ENCODE assay signal across 29 cellular contexts in the genomic region with DNA sequence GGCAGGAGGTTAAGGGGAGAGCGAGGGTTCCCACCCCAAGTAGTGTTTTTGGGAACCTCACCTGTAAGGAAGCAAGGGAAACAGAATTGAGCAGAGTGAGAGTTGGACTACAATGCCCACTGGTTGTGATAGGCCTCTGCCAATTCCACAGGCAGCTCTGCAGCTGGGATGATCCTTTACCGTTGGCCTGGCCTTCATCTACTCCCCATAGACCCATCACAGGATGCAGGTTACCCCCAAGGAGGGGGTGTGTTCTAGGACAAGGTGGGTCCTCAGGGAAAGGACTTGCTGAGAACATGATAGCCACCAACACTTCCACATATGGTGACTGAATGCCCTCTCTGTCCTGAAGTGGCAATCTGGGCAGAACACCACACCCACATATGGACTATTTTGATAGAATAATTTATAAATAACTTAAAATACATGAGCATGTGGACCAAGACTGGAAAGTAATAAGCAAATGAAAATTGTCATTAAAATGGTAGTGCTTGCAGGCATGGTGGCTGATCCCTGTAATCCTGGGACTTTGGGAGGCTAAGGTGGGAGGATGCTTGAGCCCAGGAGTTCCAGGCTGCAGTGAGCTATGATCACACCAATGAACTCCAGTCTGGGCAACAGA. TPM values are rescaled to one million over a fixed set of nuclear protein-coding genes. Genes with fewer than 3 reads are reported as not detected.
DNase-seq lines count a peak whose midpoint lies in the region; ATAC-seq and TF ChIP-seq lines count a peak whose summit lies in the region.
"Had no signal": no experiment of that assay in that cellular context is flagged by ENCODE, and none has a peak within 500 bp of the region (broad histone marks: within the 10 kb centered on the region; RNA-seq: fewer than 3 reads in every experiment).

No MANE protein-coding gene starts in this region.

- peaks cover 14% of the 10 kb centered on the region for H3K79me2 ChIP-seq in PC-9 (ENCODE audit: low read depth)
- H3K79me2 ChIP-seq: parathyroid adenoma had no signal

- H3K9me3 Mint-ChIP-seq in activated naive CD8-positive, alpha-beta T cell (ENCODE audit: low read depth): no peaks in the 10 kb centered on the region
- H3K9me3 Mint-ChIP-seq in activated naive CD8-positive, alpha-beta T cell treated with anti-CD3 and anti-CD28 coated beads for 36 hours: no peaks in the 10 kb centered on the region
- no peaks in the 10 kb centered on the region for H3K9me3 Mint-ChIP-seq in stimulated activated effector memory CD8-positive, alpha-beta T cell treated with anti-CD3 and anti-CD28 coated beads, Interleukin-12 subunit alpha, Interleukin-12 subunit beta, amount 100 ng/mL, for 72 hours
- H3K9me3 Mint-ChIP-seq: endodermal cell had no signal

- no peaks in the 10 kb centered on the region for H3K27me3 Mint-ChIP-seq in activated naive CD8-positive, alpha-beta T cell
- no peaks in the 10 kb centered on the region for H3K27me3 Mint-ChIP-seq in activated naive CD8-positive, alpha-beta T cell treated with anti-CD3 and anti-CD28 coated beads for 36 hours
- H3K27me3 Mint-ChIP-seq: T-helper 17 cell had no signal

- peak overlapping the region; percentile 6 for H3K4me3 Mint-ChIP-seq in activated naive CD8-positive, alpha-beta T cell
- no peak overlapping the region for H3K4me3 Mint-ChIP-seq in activated naive CD8-positive, alpha-beta T cell treated with anti-CD3 and anti-CD28 coated beads for 36 hours
- no peak overlapping the region for H3K4me3 Mint-ChIP-seq in stimulated activated effector memory CD8-positive, alpha-beta T cell treated with anti-CD3 and anti-CD28 coated beads, Interleukin-12 subunit alpha, Interleukin-12 subunit beta, amount 100 ng/mL, for 72 hours
- H3K4me3 Mint-ChIP-seq: endodermal cell, T-helper 17 cell had no signal

- peaks cover 10% of the 10 kb centered on the region for H3K36me3 ChIP-seq in PC-9 (ENCODE audit: low read depth)
- no peaks in the 10 kb centered on the region for H3K36me3 ChIP-seq in effector memory CD4-positive, alpha-beta T cell (ENCODE audit: control insufficient read depth, insufficient read depth, low read length)
- H3K36me3 ChIP-seq: HAP-1, Peyer's patch, SJCRH30, thoracic aorta, vagina had no signal

- no peaks in the 10 kb centered on the region for H3K9me3 ChIP-seq in PC-9 (ENCODE audit: insufficient read depth, low read depth)
- H3K9me3 ChIP-seq in effector memory CD4-positive, alpha-beta T cell (ENCODE audit: control insufficient read depth, low read length): no peaks in the 10 kb centered on the region
- H3K9me3 ChIP-seq: HAP-1, Peyer's patch, SJCRH30, thoracic aorta, vagina had no signal

- ATAC-seq in stimulated activated effector memory CD8-positive, alpha-beta T cell treated with anti-CD3 and anti-CD28 coated beads, Interleukin-12 subunit alpha, Interleukin-12 subunit beta, amount 100 ng/mL, for 72 hours: no peak
- ATAC-seq in GM19324 (IDR thresholded peaks at IDR 0.05; ENCODE audit: low FRiP score, unreplicated experiment) (no peak), GM21737 (IDR thresholded peaks at IDR 0.05; ENCODE audit: unreplicated experiment) (no peak)
- ATAC-seq: right cardiac atrium, T-helper 17 cell had no signal

- peaks cover 3% of the 10 kb centered on the region for H3K36me3 Mint-ChIP-seq in activated naive CD8-positive, alpha-beta T cell
- H3K36me3 Mint-ChIP-seq in activated naive CD8-positive, alpha-beta T cell treated with anti-CD3 and anti-CD28 coated beads for 36 hours: peaks cover 31% of the 10 kb centered on the region
- H3K36me3 Mint-ChIP-seq in stimulated activated effector memory CD8-positive, alpha-beta T cell treated with anti-CD3 and anti-CD28 coated beads, Interleukin-12 subunit alpha, Interleukin-12 subunit beta, amount 100 ng/mL, for 72 hours: peaks cover 40% of the 10 kb centered on the region

- H3K4me2 ChIP-seq in PC-9: peak overlapping the region; percentile 95

- POLR2A ChIA-PET in PC-9 (lab: Charles Lee; ENCODE audit: unreplicated experiment): interaction anchor here (0.7 kb wide), 1 partner anchor 79 kb away, joined by 4 read pairs; no protein-coding TSS in a partner anchor

- peaks cover 93% of the 10 kb centered on the region for H3F3A ChIP-seq in PC-9 (ENCODE audit: insufficient read depth, low read depth)

- no peak for DNase-seq in activated naive CD8-positive, alpha-beta T cell treated with anti-CD3 and anti-CD28 coated beads for 36 hours
- no peak for DNase-seq in PC-9
- no peak for DNase-seq in effector memory CD4-positive, alpha-beta T cell
- no peak for DNase-seq in stimulated activated effector memory CD8-positive, alpha-beta T cell treated with anti-CD3 and anti-CD28 coated beads, Interleukin-12 subunit alpha, Interleukin-12 subunit beta, amount 100 ng/mL, for 72 hours (ENCODE audit: low spot score in 2 of 2)
- no peak for DNase-seq in HuH-7 (ENCODE audit: low spot score)
- DNase-seq: activated CD4-positive, alpha-beta T cell treated with anti-CD3 and anti-CD28 coated beads for 48 hours; activated gamma-delta T cell treated with Interleukin-2 at 50 U/mL for 16 hours; C1 segment of cervical spinal cord; endodermal cell; KBM-7; MM.1S; NCI-H1417 treated with DMSO at 0.1 percent for 48 hours; NCI-H2081 treated with DMSO at 0.1 percent for 48 hours; NCI-H446; Peyer's patch; right cardiac atrium; SJCRH30; stimulated activated CD4-positive, alpha-beta T cell treated with anti-CD3 and anti-CD28 coated beads, Interleukin-12 subunit alpha, Interleukin-12 subunit beta, amount 100 ng/mL, for 4 hours; stimulated activated CD4-positive, alpha-beta T cell treated with anti-CD3 and anti-CD28 coated beads, Interleukin-4, amount 100 ng/mL, for 24 hours; stimulated activated naive CD4-positive, alpha-beta T cell; T-helper 17 cell had no signal

- H2AFZ ChIP-seq in PC-9: no peak overlapping the region
- H2AFZ ChIP-seq: parathyroid adenoma had no signal

- no peak overlapping the region for H3K4me3 ChIP-seq in PC-9
- H3K4me3 ChIP-seq in effector memory CD4-positive, alpha-beta T cell (ENCODE audit: insufficient read depth, low read depth, low read length, poor library complexity, severe bottlenecking): no peak overlapping the region
- H3K4me3 ChIP-seq: coronary artery, HAP-1, Peyer's patch, SJCRH30, thoracic aorta, vagina had no signal

- H3K4me1 Mint-ChIP-seq in activated naive CD8-positive, alpha-beta T cell (ENCODE audit: low read depth): peaks cover 67% of the 10 kb centered on the region
- H3K4me1 Mint-ChIP-seq in activated naive CD8-positive, alpha-beta T cell treated with anti-CD3 and anti-CD28 coated beads for 36 hours: peaks cover 63% of the 10 kb centered on the region
- H3K4me1 Mint-ChIP-seq in stimulated activated effector memory CD8-positive, alpha-beta T cell treated with anti-CD3 and anti-CD28 coated beads, Interleukin-12 subunit alpha, Interleukin-12 subunit beta, amount 100 ng/mL, for 72 hours: peaks cover 68% of the 10 kb centered on the region

- no TSS peak for BruUV-seq in PC-9 (replicated peaks; lab: Mats Ljungman, UMichigan)

- CTCF ChIA-PET in PC-9 (lab: Charles Lee): no interaction called here

- peaks cover 86% of the 10 kb centered on the region for H3K4me1 ChIP-seq in PC-9 (replicated peaks; ENCODE audit: insufficient read depth)
- peaks cover 19% of the 10 kb centered on the region for H3K4me1 ChIP-seq in effector memory CD4-positive, alpha-beta T cell (ENCODE audit: control insufficient read depth, insufficient read depth, low read length, poor library complexity, severe bottlenecking)
- H3K4me1 ChIP-seq: parathyroid adenoma, Peyer's patch had no signal

- H3K27ac Mint-ChIP-seq in activated naive CD8-positive, alpha-beta T cell: peak overlapping the region; percentile 16
- H3K27ac Mint-ChIP-seq in activated naive CD8-positive, alpha-beta T cell treated with anti-CD3 and anti-CD28 coated beads for 36 hours: no peak overlapping the region
- H3K27ac Mint-ChIP-seq in stimulated activated effector memory CD8-positive, alpha-beta T cell treated with anti-CD3 and anti-CD28 coated beads, Interleukin-12 subunit alpha, Interleukin-12 subunit beta, amount 100 ng/mL, for 72 hours: peak overlapping the region; percentile 100
- H3K27ac Mint-ChIP-seq: endodermal cell had no signal

- H3K27me3 ChIP-seq in PC-9 (ENCODE audit: insufficient read depth, low read depth): no peaks in the 10 kb centered on the region
- H3K27me3 ChIP-seq in effector memory CD4-positive, alpha-beta T cell (replicated peaks; ENCODE audit: control insufficient read depth, insufficient read depth, low read length, poor library complexity, severe bottlenecking): no peaks in the 10 kb centered on the region
- H3K27me3 ChIP-seq: Peyer's patch, SJCRH30, vagina had no signal

- H3K9me2 ChIP-seq in PC-9 (ENCODE audit: insufficient read depth): no peaks in the 10 kb centered on the region

- no peaks in the 10 kb centered on the region for H4K20me1 ChIP-seq in PC-9 (ENCODE audit: insufficient read depth)

- peak overlapping the region; percentile 100 for H3K27ac ChIP-seq in PC-9
- peak overlapping the region; percentile 7 for H3K27ac ChIP-seq in effector memory CD4-positive, alpha-beta T cell (ENCODE audit: insufficient read depth, low read length, poor library complexity, severe bottlenecking)
- H3K27ac ChIP-seq: coronary artery, parathyroid adenoma, SJCRH30, thoracic aorta, vagina had no signal

- intact Hi-C loops in PC-9 (cut with micrococcal nuclease; ENCODE audit: unreplicated experiment): no loop called here

- no peak for TF ChIP-seq CTCF in PC-9 (conservative IDR thresholded peaks at IDR 0.05)

RNA-seq across cellular contexts. Expression of a gene that starts 8.4 kb away (rescaled TPM):
- 10 to 100 TPM; 41.5 to 41.9 TPM for total RNA-seq in activated naive CD8-positive, alpha-beta T cell treated with anti-CD3 and anti-CD28 coated beads for 36 hours
- 29.1 and 38.3 TPM in 2 replicates for total RNA-seq in PC-9 (2021)
